1 cellular context compared by ENCODE assay signal in the genomic region with DNA sequence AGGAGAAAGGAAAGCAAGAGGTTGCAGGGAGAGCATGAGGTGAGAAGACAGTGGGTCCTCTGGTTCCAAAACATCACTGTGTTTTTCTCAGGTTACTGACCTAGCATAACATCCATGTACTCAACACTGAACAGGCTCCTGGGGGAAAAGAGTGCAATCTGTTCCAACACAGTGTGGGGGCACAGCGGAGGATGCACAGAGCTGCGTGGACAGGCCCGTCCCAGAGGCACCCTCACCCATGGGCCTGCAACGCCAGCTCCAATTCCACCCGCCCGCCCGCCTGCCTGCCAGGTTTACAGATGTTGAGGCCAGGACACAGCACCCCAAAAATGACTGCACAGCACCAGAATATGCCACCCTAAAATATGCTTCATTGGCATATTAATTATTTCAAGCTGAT.
TF ChIP-seq lines count a peak whose summit lies in the region.

No MANE protein-coding gene starts in this region.

TF ChIP-seq in HepG2, 621 proteins besides CTCF, POLR2A, EP300 and RAD21:
- TF ChIP-seq, protein P1, sequence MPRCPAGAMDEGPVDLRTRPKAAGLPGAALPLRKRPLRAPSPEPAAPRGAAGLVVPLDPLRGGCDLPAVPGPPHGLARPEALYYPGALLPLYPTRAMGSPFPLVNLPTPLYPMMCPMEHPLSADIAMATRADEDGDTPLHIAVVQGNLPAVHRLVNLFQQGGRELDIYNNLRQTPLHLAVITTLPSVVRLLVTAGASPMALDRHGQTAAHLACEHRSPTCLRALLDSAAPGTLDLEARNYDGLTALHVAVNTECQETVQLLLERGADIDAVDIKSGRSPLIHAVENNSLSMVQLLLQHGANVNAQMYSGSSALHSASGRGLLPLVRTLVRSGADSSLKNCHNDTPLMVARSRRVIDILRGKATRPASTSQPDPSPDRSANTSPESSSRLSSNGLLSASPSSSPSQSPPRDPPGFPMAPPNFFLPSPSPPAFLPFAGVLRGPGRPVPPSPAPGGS (CRISPR knock-in tag; IDR thresholded peaks at IDR 0.05): no peak
- TF ChIP-seq MAFK (conservative IDR thresholded peaks at IDR 0.05 in 1 of 2, IDR thresholded peaks at IDR 0.05 in 1 of 2; ENCODE audit: low read length in 2 of 2): peak; percentile 43 to 46; a peak in 2 of 4 replicates
- no peak for TF ChIP-seq TOE1 (CRISPR knock-in tag; IDR thresholded peaks at IDR 0.05)
- no peak for TF ChIP-seq CHD2 (IDR thresholded peaks at IDR 0.05; ENCODE audit: low read depth, low read length)
- TF ChIP-seq MAFF (IDR thresholded peaks at IDR 0.05; ENCODE audit: low read depth, low read length): 0 out of 2 replicates have a peak, but pooled peaks have one; percentile 2
- TF ChIP-seq ZNF781 (CRISPR knock-in tag; IDR thresholded peaks at IDR 0.05; ENCODE audit: borderline replicate concordance, not compliant biosample characterization): no peak
- TF ChIP-seq ZNF263 (CRISPR knock-in tag; IDR thresholded peaks at IDR 0.05): no peak
- TF ChIP-seq SAP130 (CRISPR knock-in tag; IDR thresholded peaks at IDR 0.05; ENCODE audit: low read depth): no peak
- TF ChIP-seq, protein P2, sequence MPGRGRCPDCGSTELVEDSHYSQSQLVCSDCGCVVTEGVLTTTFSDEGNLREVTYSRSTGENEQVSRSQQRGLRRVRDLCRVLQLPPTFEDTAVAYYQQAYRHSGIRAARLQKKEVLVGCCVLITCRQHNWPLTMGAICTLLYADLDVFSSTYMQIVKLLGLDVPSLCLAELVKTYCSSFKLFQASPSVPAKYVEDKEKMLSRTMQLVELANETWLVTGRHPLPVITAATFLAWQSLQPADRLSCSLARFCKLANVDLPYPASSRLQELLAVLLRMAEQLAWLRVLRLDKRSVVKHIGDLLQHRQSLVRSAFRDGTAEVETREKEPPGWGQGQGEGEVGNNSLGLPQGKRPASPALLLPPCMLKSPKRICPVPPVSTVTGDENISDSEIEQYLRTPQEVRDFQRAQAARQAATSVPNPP (CRISPR knock-in tag; IDR thresholded peaks at IDR 0.05): no peak
- no peak for TF ChIP-seq ZBTB8A (CRISPR knock-in tag; IDR thresholded peaks at IDR 0.05; ENCODE audit: borderline replicate concordance, low read depth)
- TF ChIP-seq, protein P3, sequence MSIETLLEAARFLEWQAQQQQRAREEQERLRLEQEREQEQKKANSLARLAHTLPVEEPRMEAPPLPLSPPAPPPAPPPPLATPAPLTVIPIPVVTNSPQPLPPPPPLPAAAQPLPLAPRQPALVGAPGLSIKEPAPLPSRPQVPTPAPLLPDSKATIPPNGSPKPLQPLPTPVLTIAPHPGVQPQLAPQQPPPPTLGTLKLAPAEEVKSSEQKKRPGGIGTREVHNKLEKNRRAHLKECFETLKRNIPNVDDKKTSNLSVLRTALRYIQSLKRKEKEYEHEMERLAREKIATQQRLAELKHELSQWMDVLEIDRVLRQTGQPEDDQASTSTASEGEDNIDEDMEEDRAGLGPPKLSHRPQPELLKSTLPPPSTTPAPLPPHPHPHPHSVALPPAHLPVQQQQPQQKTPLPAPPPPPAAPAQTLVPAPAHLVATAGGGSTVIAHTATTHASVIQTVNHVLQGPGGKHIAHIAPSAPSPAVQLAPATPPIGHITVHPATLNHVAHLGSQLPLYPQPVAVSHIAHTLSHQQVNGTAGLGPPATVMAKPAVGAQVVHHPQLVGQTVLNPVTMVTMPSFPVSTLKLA (IDR thresholded peaks at IDR 0.05): no peak
- no peak for TF ChIP-seq ZFP82 (CRISPR knock-in tag; IDR thresholded peaks at IDR 0.05; ENCODE audit: borderline replicate concordance)
- TF ChIP-seq KLF11 (CRISPR knock-in tag; IDR thresholded peaks at IDR 0.05): no peak
- TF ChIP-seq, protein P4, sequence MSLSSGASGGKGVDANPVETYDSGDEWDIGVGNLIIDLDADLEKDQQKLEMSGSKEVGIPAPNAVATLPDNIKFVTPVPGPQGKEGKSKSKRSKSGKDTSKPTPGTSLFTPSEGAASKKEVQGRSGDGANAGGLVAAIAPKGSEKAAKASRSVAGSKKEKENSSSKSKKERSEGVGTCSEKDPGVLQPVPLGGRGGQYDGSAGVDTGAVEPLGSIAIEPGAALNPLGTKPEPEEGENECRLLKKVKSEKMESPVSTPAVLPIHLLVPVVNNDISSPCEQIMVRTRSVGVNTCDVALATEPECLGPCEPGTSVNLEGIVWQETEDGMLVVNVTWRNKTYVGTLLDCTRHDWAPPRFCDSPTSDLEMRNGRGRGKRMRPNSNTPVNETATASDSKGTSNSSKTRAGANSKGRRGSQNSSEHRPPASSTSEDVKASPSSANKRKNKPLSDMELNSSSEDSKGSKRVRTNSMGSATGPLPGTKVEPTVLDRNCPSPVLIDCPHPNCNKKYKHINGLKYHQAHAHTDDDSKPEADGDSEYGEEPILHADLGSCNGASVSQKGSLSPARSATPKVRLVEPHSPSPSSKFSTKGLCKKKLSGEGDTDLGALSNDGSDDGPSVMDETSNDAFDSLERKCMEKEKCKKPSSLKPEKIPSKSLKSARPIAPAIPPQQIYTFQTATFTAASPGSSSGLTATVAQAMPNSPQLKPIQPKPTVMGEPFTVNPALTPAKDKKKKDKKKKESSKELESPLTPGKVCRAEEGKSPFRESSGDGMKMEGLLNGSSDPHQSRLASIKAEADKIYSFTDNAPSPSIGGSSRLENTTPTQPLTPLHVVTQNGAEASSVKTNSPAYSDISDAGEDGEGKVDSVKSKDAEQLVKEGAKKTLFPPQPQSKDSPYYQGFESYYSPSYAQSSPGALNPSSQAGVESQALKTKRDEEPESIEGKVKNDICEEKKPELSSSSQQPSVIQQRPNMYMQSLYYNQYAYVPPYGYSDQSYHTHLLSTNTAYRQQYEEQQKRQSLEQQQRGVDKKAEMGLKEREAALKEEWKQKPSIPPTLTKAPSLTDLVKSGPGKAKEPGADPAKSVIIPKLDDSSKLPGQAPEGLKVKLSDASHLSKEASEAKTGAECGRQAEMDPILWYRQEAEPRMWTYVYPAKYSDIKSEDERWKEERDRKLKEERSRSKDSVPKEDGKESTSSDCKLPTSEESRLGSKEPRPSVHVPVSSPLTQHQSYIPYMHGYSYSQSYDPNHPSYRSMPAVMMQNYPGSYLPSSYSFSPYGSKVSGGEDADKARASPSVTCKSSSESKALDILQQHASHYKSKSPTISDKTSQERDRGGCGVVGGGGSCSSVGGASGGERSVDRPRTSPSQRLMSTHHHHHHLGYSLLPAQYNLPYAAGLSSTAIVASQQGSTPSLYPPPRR (CRISPR knock-in tag; IDR thresholded peaks at IDR 0.05; ENCODE audit: borderline replicate concordance): no peak
